In the genomic region with DNA sequence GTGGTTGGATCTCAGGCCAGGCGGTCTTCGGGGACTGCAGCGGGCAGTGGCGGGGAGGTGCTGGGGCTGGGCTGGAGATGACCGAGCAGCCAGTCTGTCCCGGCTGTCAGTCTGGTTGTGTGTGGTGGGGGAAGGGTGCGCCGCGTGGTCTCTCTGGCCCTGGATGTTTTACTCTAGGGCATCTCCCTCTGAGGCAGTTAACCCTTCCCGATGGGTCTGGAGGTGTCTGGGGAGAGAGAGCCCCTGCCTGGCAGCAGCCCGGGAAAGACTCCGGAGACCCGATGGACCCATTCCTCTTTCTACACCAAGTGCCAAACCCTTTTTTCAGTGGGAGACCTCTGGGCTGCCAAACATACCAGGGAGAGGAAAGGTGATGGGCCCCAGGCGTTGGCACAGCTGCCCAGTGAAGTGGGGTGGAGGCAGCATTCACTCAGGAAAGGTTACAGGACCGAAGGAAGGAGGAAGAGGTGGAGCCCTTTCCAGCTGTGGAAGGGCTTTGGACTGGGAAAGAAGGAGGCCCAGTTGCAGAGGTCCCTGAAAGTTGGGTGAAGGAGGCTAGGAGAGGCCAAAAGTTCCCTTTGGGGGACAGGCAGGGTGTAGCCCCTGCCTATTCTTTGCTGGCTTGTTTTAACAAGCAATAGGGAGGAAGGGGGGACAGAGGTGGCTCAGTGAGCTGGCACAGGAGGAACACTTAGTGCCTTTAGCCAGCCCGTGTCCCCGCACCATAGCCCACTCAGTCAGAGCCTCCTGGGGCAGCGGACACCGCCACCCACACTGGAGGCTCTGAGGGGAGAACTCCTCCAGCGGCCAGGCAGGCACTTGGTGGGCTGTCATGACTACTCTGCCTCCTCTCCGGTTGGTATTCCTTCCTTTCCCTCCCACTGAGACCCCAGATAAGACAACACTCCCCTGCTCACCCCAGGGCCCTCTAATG, we compare ENCODE assay signal across 1 cellular context.
TF ChIP-seq lines count a peak whose summit lies in the region.

No MANE protein-coding gene starts in this region.

TF ChIP-seq in HepG2, 621 proteins besides CTCF, POLR2A, EP300 and RAD21:
- TF ChIP-seq EZH2 (conservative IDR thresholded peaks at IDR 0.05; ENCODE audit: low read depth, low read length) (0 out of 2 replicates have a peak, but pooled peaks have one; percentile 30), ZNF503 (CRISPR knock-in tag; IDR thresholded peaks at IDR 0.05) (no peak)
